Comparison of ENCODE assay signal across 20 cellular contexts in the genomic region with DNA sequence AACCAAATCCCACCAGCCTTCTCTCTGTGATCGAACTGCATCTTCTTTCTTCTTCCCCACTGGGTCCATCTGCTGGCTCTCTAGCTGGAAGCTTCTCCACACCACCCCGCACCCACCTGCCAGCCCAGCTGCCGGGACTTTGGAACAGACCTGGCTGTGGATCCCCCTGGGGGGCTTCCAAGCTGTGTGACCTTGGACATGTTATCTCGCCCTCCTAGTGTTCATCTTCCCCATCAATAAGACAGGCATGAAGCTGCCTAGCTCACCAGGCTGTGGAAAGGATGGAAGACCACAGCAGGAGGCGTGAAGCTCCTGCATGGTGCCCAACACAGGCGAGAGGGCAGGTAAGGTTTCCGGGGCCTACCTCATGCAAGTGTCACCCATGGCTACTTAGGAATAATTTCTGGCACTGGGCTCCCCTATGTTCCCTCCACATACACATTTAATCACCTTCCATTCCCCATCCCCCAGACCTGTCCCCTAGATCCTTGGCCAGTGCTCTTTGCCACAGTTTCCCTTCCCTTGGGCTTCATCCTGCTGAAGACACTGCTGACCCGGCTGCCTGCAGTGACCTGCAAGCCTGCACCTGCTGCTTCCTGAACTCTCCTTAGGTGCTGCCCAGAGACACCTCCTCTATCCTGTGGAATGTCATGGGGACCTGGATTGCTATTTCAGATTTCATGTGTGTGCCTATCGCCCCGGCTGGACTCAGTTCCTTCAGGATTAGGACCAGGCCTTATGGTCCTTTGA. TPM values are rescaled to one million over a fixed set of nuclear protein-coding genes. Genes with fewer than 3 reads are reported as not detected.
DNase-seq lines count a peak whose midpoint lies in the region; ATAC-seq and TF ChIP-seq lines count a peak whose summit lies in the region.
"Had no signal": no experiment of that assay in that cellular context is flagged by ENCODE, and none has a peak within 500 bp of the region (broad histone marks: within the 10 kb centered on the region; RNA-seq: fewer than 3 reads in every experiment).

No MANE protein-coding gene starts in this region.

- H3K4me3 ChIP-seq in Peyer's patch (no peak overlapping the region), lower leg skin (ENCODE audit: low read depth, poor library complexity, severe bottlenecking) (no peak overlapping the region), MG63 (no peak overlapping the region)
- H3K4me3 ChIP-seq: heart right ventricle, PC-9, thyroid gland had no signal

- TF ChIP-seq POLR2A in Peyer's patch (IDR thresholded peaks at IDR 0.05) (no peak), lower leg skin (IDR thresholded peaks at IDR 0.05) (no peak)

- ATAC-seq in Right ventricle myocardium superior (ENCODE audit: poor library complexity): no peak
- ATAC-seq in left cardiac atrium: no peak
- no peak for ATAC-seq in HG02970 (IDR thresholded peaks at IDR 0.05; ENCODE audit: low FRiP score, unreplicated experiment)
- ATAC-seq: heart right ventricle, right cardiac atrium, T-cell had no signal

- no peaks in the 10 kb centered on the region for H3K9me3 ChIP-seq in Peyer's patch
- H3K9me3 ChIP-seq in MG63: 0 out of 2 replicates have a peak, but pooled peaks cover 2% of the 10 kb centered on the region
- H3K9me3 ChIP-seq: heart right ventricle, thyroid gland had no signal

- WGBS in lower leg skin, 2 donors: 93% methylated on average over 10 of the region's 10 CpGs

- DNase-seq in Right ventricle myocardium superior (peak; percentile 6), left cardiac atrium (no peak), Peyer's patch (peak; percentile 1 to 31 (median 19)), lower leg skin (ENCODE audit: low spot score in 2 of 2) (peak; percentile 10 to 76), ureter (ENCODE audit: low spot score) (peak; percentile 40), MG63 (no peak)
- DNase-seq: cerebellar nuclear complex; heart right ventricle; NCI-H1105; NCI-H2029 treated with DMSO at 0.1 percent for 48 hours; NCI-H446; PC-9; right cardiac atrium; SHP77 treated with DMSO at 0.1 percent for 48 hours; stimulated activated CD4-positive, alpha-beta T cell treated with anti-CD3 and anti-CD28 coated beads, Interleukin-12 subunit alpha, Interleukin-12 subunit beta, amount 100 ng/mL, for 4 hours; stimulated activated CD4-positive, alpha-beta T cell treated with anti-CD3 and anti-CD28 coated beads, Interleukin-4, amount 100 ng/mL, for 24 hours; stimulated activated naive CD4-positive, alpha-beta T cell; thyroid gland had no signal

- H3K36me3 ChIP-seq in Peyer's patch: no peaks in the 10 kb centered on the region
- H3K36me3 ChIP-seq in MG63: no peaks in the 10 kb centered on the region
- H3K36me3 ChIP-seq: heart right ventricle, thyroid gland had no signal

- TF ChIP-seq CTCF in Peyer's patch (IDR thresholded peaks at IDR 0.05) (no peak), lower leg skin (IDR thresholded peaks at IDR 0.05) (no peak)

- H3K27me3 ChIP-seq in Peyer's patch: no peaks in the 10 kb centered on the region
- H3K27me3 ChIP-seq in MG63: no peaks in the 10 kb centered on the region
- H3K27me3 ChIP-seq: thyroid gland had no signal

- intact Hi-C loops in Right ventricle myocardium superior (cut with DNase I) (no loop called here), left cardiac atrium (cut with DNase I) (no loop called here), lower leg skin (cut with DNase I; ENCODE audit: low total_unique reads) (no loop called here)

- no peak overlapping the region for H3K27ac ChIP-seq in Peyer's patch
- H3K27ac ChIP-seq: heart right ventricle, PC-9, thyroid gland had no signal

- no peaks in the 10 kb centered on the region for H3K4me1 ChIP-seq in Peyer's patch
- H3K4me1 ChIP-seq: heart right ventricle, thyroid gland had no signal

RNA-seq across cellular contexts. Expression of gene C2CD2, which starts 13.2 kb away (rescaled TPM):
- total RNA-seq in Right ventricle myocardium superior (4.6 TPM), left cardiac atrium (10 to 100 TPM; 16.2 to 17.1 TPM), Peyer's patch (10 to 100 TPM in 3 of 4 donors, 1 to 10 TPM in 1; 6.7 to 22.3 (median 17.3) TPM), lower leg skin (10 to 100 TPM; 39.4 to 79.5 (median 49.4) TPM), ureter (66.4 TPM)
- total RNA-seq in MG63 (2014; rRNA removed; shearing (Covaris generic); ENCODE audit: low replicate concordance): 9.7 and 13.8 TPM in 2 replicates

RNA-seq across cellular contexts. Expression of gene ZBTB21, which starts 43.1 kb away (rescaled TPM):
- total RNA-seq in Right ventricle myocardium superior (5.5 TPM), left cardiac atrium (10 to 100 TPM in 1 of 2 donors, 1 to 10 TPM in 1; 5.7 to 14.7 TPM), Peyer's patch (10 to 100 TPM in 2 of 4 donors, 1 to 10 TPM in 2; 6.1 to 20.4 (median 14.1) TPM), lower leg skin (10 to 100 TPM; 18.1 to 31.9 (median 28.2) TPM), ureter (24.5 TPM)
- total RNA-seq in MG63 (2014; rRNA removed; shearing (Covaris generic); ENCODE audit: low replicate concordance): 5.1 and 13.0 TPM in 2 replicates

Comparison
In these comparisons a context has a peak if more than half of its experiments do, and no peak if none do; other contexts are left out.
1. DNase-seq: peak in Right ventricle myocardium superior (single experiment), Peyer's patch (3 of 3), lower leg skin (2 of 2) and ureter (single experiment); none in left cardiac atrium (single experiment) and MG63 (single experiment).